In the genomic region with DNA sequence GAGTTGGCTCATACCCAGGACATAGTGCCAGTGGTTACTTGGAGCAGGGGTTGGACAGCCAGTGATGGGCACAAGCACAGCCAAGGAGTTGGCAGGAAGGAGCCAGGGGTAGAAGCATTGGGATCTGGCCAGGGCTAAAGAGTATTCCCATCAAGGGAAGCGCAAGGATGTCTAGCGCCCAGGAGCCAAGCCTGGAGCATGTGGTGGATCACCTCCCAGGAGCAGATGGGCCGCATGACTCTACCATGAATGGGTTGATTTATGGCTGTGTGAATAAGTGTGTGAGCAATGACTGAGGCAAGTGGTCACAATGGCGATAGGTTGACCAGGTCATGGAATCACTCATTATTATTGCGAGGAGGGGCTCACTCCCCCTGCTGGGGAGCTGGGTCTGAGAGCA, we compare ENCODE assay signal across 22 cellular contexts.
"Had no signal": no experiment of that assay in that cellular context is flagged by ENCODE, and none has a peak within 500 bp of the region (broad histone marks: within the 10 kb centered on the region; RNA-seq: fewer than 3 reads in every experiment).

No MANE protein-coding gene starts in this region.

- H3K4me1 Mint-ChIP-seq: naive B cell had no signal

- H3K9me3 ChIP-seq: esophagus squamous epithelium, neutrophil, right atrium auricular region, stomach, thoracic aorta, transverse colon had no signal

- H3K9me3 Mint-ChIP-seq: naive B cell, nephron had no signal

- ATAC-seq: foreskin keratinocyte, left colon had no signal

- H3K4me2 ChIP-seq: hepatocyte had no signal

- H3K4me3 Mint-ChIP-seq: naive B cell, nephron had no signal

- H3K4me3 ChIP-seq: esophagus squamous epithelium, hepatocyte, right atrium auricular region, stomach, thoracic aorta, transverse colon had no signal

- H2AFZ ChIP-seq: hepatocyte had no signal

- H3K27ac ChIP-seq: epithelial cell of prostate, esophagus squamous epithelium, foreskin keratinocyte, hepatocyte, neutrophil, right atrium auricular region, stomach, thoracic aorta, transverse colon had no signal

- H3K4me1 ChIP-seq: esophagus squamous epithelium, stomach, transverse colon had no signal

- DNase-seq: cortex of kidney; effector memory CD4-positive, alpha-beta T cell; esophagus squamous epithelium; foreskin keratinocyte; head of caudate nucleus; kidney; left colon; mesendoderm; naive B cell; posterior cingulate gyrus; small intestine; stimulated activated CD4-positive, alpha-beta T cell treated with anti-CD3 and anti-CD28 coated beads, Interleukin-12 subunit alpha, Interleukin-12 subunit beta, amount 100 ng/mL, for 4 hours; stimulated activated naive CD4-positive, alpha-beta T cell; stomach; substantia nigra; transverse colon had no signal

- FAIRE-seq: kidney, small intestine had no signal

- H3K27ac Mint-ChIP-seq: naive B cell, nephron had no signal

- H3K79me2 ChIP-seq: hepatocyte had no signal

- H3K36me3 ChIP-seq: esophagus squamous epithelium, neutrophil, right atrium auricular region, stomach, thoracic aorta, transverse colon had no signal

- H3K27me3 ChIP-seq: esophagus squamous epithelium, foreskin keratinocyte, hepatocyte, neutrophil, right atrium auricular region, stomach, transverse colon had no signal

- H3K36me3 Mint-ChIP-seq: naive B cell had no signal
